ENCODE assay signal across 1 cellular context in genomic region chr1:99217599-99217998, GRCh38.
TF ChIP-seq lines count a peak whose summit lies in the region.

No MANE protein-coding gene starts in this region.

TF ChIP-seq in WTC11, 78 proteins besides CTCF, POLR2A, EP300 and RAD21 (continued from another document):
- TF ChIP-seq ZNF281 (CRISPR knock-in tag; IDR thresholded peaks at IDR 0.05) (no peak), EMX1 (CRISPR knock-in tag; IDR thresholded peaks at IDR 0.05) (no peak), SP1 (CRISPR knock-in tag; conservative IDR thresholded peaks at IDR 0.05) (no peak), ATF6 (CRISPR knock-in tag; IDR thresholded peaks at IDR 0.05) (no peak), E2F5 (CRISPR knock-in tag; IDR thresholded peaks at IDR 0.05) (no peak), ZNF416 (CRISPR knock-in tag; IDR thresholded peaks at IDR 0.05) (no peak), ZNF263 (CRISPR knock-in tag; IDR thresholded peaks at IDR 0.05; ENCODE audit: low read depth) (no peak), ZBTB43 (CRISPR knock-in tag; IDR thresholded peaks at IDR 0.05) (no peak), NR3C1 (CRISPR knock-in tag; conservative IDR thresholded peaks at IDR 0.05; ENCODE audit: low read depth) (no peak)
